ENCODE assay signal across 10 cellular contexts in the genomic region with DNA sequence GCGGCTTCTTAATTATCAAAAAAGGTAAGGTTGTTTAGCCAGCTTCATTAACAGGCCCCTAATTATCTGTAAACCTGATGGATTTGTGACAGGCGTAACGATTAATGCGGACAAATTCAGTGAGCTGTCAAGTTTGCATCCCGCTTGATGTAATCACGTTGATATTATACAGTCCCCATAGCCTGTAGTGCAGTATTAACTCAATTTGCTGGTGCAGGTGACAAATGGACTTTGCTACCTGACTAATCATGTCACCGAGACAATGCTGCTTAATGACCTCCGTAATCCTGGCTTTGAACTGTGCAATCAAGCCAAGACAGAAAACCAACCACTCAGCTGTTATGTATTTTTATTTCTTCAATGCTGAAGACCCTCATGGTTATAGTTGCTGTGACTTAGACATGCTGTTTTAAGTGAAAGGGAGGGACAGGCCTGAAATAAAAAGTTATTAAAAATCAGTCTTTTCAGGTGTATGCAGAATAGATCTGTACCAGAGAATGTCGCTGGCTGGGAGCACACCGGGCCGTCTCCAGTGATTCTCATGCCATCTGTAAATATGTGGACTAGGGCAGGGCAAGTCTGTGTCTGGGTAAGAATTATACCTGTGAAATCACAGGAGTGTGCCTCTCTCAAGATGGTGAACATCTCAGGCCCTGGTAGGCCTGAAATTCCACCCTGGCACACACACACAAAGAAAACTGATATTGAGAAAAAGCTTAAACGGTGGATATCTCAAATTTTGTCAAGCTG. TPM values are rescaled to one million over a fixed set of nuclear protein-coding genes. Genes with fewer than 3 reads are reported as not detected.
A peak's percentile ranks its signal among the peaks of the same experiment; 100 is the strongest.
DNase-seq lines count a peak whose midpoint lies in the region; ATAC-seq and TF ChIP-seq lines count a peak whose summit lies in the region.
"Had no signal": no experiment of that assay in that cellular context is flagged by ENCODE, and none has a peak within 500 bp of the region (broad histone marks: within the 10 kb centered on the region; RNA-seq: fewer than 3 reads in every experiment).

No MANE protein-coding gene starts in this region.

- no peaks in the 10 kb centered on the region for H3K9me3 Mint-ChIP-seq in IgD-negative memory B cell

- intact Hi-C loops in mucosa of descending colon (cut with DNase I, micrococcal nuclease), result no loop called here

- no peaks in the 10 kb centered on the region for H3K9me3 ChIP-seq in mucosa of descending colon

- CTCF ChIA-PET in BJ (lab: Yijun Ruan, JAX), result interaction anchor here (0.9 to 1.3 kb wide), 2 partner anchors 12 to 265 kb away, joined by 3 to 5 read pairs; no protein-coding TSS in a partner anchor

- POLR2A ChIA-PET in BJ (lab: Charles Lee), result interaction anchor here (0.5 kb wide), 1 partner anchor 31 kb away, joined by 3 read pairs; no protein-coding TSS in a partner anchor

- no peak for DNase-seq in BJ (ENCODE audit: low read depth)
- DNase-seq in astrocyte of the cerebellum (ENCODE audit: low read depth), result no peak
- no peak for DNase-seq in mucosa of descending colon
- no peak for DNase-seq in SIG-M5 treated with dmso at 0.1 percent for 504 hours (lab: John Stamatoyannopoulos, UW; ENCODE audit: unreplicated experiment)
- no peak for DNase-seq in NCI-H2107 treated with DMSO at 0.1 percent for 48 hours (lab: John Stamatoyannopoulos, UW; ENCODE audit: unreplicated experiment)
- DNase-seq: islet precursor cell, T1000 had no signal

- peak overlapping the region in 2 of 4 donors; percentile 39 to 96 for H3K4me3 Mint-ChIP-seq in IgD-negative memory B cell

- peaks cover 2% of the 10 kb centered on the region for H3K36me3 Mint-ChIP-seq in IgD-negative memory B cell

- H3K4me3 ChIP-seq in BJ (ENCODE audit: low read depth, low read length) (peak overlapping the region; percentile 68), astrocyte of the cerebellum (ENCODE audit: low read depth, low read length) (peak overlapping the region; percentile 66), mucosa of descending colon (no peak overlapping the region)

- TF ChIP-seq CTCF in BJ (IDR thresholded peaks at IDR 0.05; ENCODE audit: insufficient read depth, low read depth, low read length) (no peak), astrocyte of the cerebellum (IDR thresholded peaks at IDR 0.05; ENCODE audit: low read depth, low read length, missing control alignments) (no peak), mucosa of descending colon (IDR thresholded peaks at IDR 0.05) (no peak)

- peak overlapping the region in 2 of 3 donors; percentile 40 to 90 for H3K27ac Mint-ChIP-seq in IgD-negative memory B cell

- ATAC-seq in mucosa of descending colon (peak; percentile 53), GM18909 (IDR thresholded peaks at IDR 0.05; ENCODE audit: poor library complexity, unreplicated experiment) (no peak), GM19351 (IDR thresholded peaks at IDR 0.05; ENCODE audit: unreplicated experiment) (no peak)

- H3K4me1 Mint-ChIP-seq in IgD-negative memory B cell, result peaks cover 37 to 44% (median 39%) of the 10 kb centered on the region in 3 donors

- no peaks in the 10 kb centered on the region for H3K27me3 ChIP-seq in BJ (ENCODE audit: control insufficient read depth, insufficient read depth, low read length)

- H3K27me3 Mint-ChIP-seq in IgD-negative memory B cell, result no peaks in the 10 kb centered on the region

- in situ Hi-C loops in astrocyte of the cerebellum (cut with HindIII; ENCODE audit: low sequenced_read_pairs), result no loop called here

- peaks cover 61% of the 10 kb centered on the region for H3K4me1 ChIP-seq in mucosa of descending colon (ENCODE audit: low read depth)

- peaks cover 4% of the 10 kb centered on the region for H3K36me3 ChIP-seq in BJ (ENCODE audit: control insufficient read depth, insufficient read depth, low read length)
- H3K36me3 ChIP-seq in mucosa of descending colon (ENCODE audit: low read depth), result no peaks in the 10 kb centered on the region

RNA-seq across cellular contexts. Expression of gene TSHZ1, which starts 4.3 kb away (rescaled TPM):
- polyA plus RNA-seq in BJ (2011; rRNA removed) (19.3 and 23.9 TPM in 2 replicates), IgD-negative memory B cell (3.5 TPM)
- polyA minus RNA-seq in BJ (2011; rRNA and poly(A)+ RNA removed), result 29.9 and 37.0 TPM in 2 replicates
- 10 to 100 TPM; 22.7 to 66.6 (median 36.9) TPM for total RNA-seq in mucosa of descending colon

RNA-seq across cellular contexts. Expression of gene PTGR3, which starts 6.0 kb away (rescaled TPM):
- polyA plus RNA-seq in BJ (2011; rRNA removed) (63.0 and 70.3 TPM in 2 replicates), IgD-negative memory B cell (20.7 TPM)
- polyA minus RNA-seq in BJ (2011; rRNA and poly(A)+ RNA removed), result 58.4 and 99.1 TPM in 2 replicates
- 10 to 100 TPM; 47.6 to 61.4 (median 57.1) TPM for total RNA-seq in mucosa of descending colon
